8 cellular contexts compared by ENCODE assay signal in the genomic region with DNA sequence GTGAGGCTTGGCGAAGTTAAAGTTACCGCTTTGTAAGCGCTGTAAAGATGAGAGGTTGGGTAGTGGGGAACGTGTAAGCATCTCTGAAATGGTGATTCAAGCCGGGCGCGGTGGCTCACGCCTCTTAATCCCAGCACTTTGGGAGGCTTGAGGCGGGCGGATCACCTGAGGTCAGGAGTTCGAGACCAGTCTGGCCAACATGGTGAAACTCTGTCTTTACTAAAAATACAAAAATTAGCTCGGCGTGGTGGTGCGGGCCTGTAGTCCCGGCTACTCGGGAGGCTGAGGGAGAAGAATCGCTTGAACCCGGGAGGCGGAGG. TPM values are rescaled to one million over a fixed set of nuclear protein-coding genes. Genes with fewer than 3 reads are reported as not detected.
DNase-seq lines count a peak whose midpoint lies in the region; ATAC-seq and TF ChIP-seq lines count a peak whose summit lies in the region.
"Not testable (repeated sequence)": the region's sequence is repeated elsewhere in the genome, so short reads cannot be mapped to it uniquely, and the experiment has no call there.

No MANE protein-coding gene starts in this region.

- not testable (repeated sequence) for ATAC-seq in activated naive CD8-positive, alpha-beta T cell treated with anti-CD3 and anti-CD28 coated beads, Interleukin-2, amount 50 U/mL, for 24 hours
- peak; percentile 10 for ATAC-seq in stimulated activated naive CD8-positive, alpha-beta T cell treated with anti-CD3 and anti-CD28 coated beads, Interleukin-15, amount 100 ng/mL, for 72 hours

- peak overlapping the region; percentile 76 for H2AFZ ChIP-seq in neural cell (ENCODE audit: low read depth, low read length)

- H3K4me3 ChIP-seq in BLaER1 (peak overlapping the region; percentile 85), HUES64 (ENCODE audit: low read length) (peak overlapping the region; percentile 86), neural cell (ENCODE audit: low read length) (peak overlapping the region; percentile 99)

- H3K27me3 ChIP-seq in BLaER1; HUES64 (ENCODE audit: insufficient read depth, low read length); neural cell (ENCODE audit: insufficient read depth, low read depth, low read length): not testable (repeated sequence)

- H3K27me3 Mint-ChIP-seq in T-helper 1 cell treated with Interleukin-12 subunit alpha and Interleukin-12 subunit beta and Interleukin-4 antibody, amounts not matched to agents 30 μg/mL and 1 μg/mL, for 36 hours (ENCODE audit: low read depth); activated naive CD8-positive, alpha-beta T cell treated with anti-CD3 and anti-CD28 coated beads, Interleukin-2, amount 50 U/mL, for 24 hours; endothelial cell (ENCODE audit: unreplicated experiment); immature natural killer cell (ENCODE audit: low read depth in 3 of 3); stimulated activated naive CD8-positive, alpha-beta T cell treated with anti-CD3 and anti-CD28 coated beads, Interleukin-15, amount 100 ng/mL, for 72 hours: not testable (repeated sequence)

- DNase-seq in activated naive CD8-positive, alpha-beta T cell treated with anti-CD3 and anti-CD28 coated beads, Interleukin-2, amount 50 U/mL, for 24 hours; endothelial cell (ENCODE audit: low spot score); immature natural killer cell; stimulated activated naive CD8-positive, alpha-beta T cell treated with anti-CD3 and anti-CD28 coated beads, Interleukin-15, amount 100 ng/mL, for 72 hours: not testable (repeated sequence)

- H3K9ac ChIP-seq in BLaER1 (peak overlapping the region; percentile 90), HUES64 (ENCODE audit: low read depth, low read length) (peak overlapping the region; percentile 96), neural cell (ENCODE audit: low read length) (peak overlapping the region; percentile 75)

- TF ChIP-seq CTCF in endothelial cell (IDR thresholded peaks at IDR 0.05; ENCODE audit: unreplicated experiment); neural cell (IDR thresholded peaks at IDR 0.05; ENCODE audit: poor library complexity, severe bottlenecking): not testable (repeated sequence)

- 38% methylated on average over 19 of the region's 19 CpGs for WGBS in HUES64

- H3K4me2 ChIP-seq in BLaER1, result peak overlapping the region; percentile 87
- peak overlapping the region; percentile 53 for H3K4me2 ChIP-seq in neural cell (ENCODE audit: low read length)

- not testable (repeated sequence) for H3K79me2 ChIP-seq in neural cell (replicated peaks; ENCODE audit: insufficient read depth, low read length)

- H3K27ac ChIP-seq in BLaER1, result peak overlapping the region; percentile 84
- H3K27ac ChIP-seq in HUES64 (ENCODE audit: low read depth, low read length), result peak overlapping the region; percentile 83; the same call in 1 of the 2 replicates
- not testable (repeated sequence) for H3K27ac ChIP-seq in neural cell (ENCODE audit: low read length)

- H3K4me3 Mint-ChIP-seq in T-helper 1 cell treated with Interleukin-12 subunit alpha and Interleukin-12 subunit beta and Interleukin-4 antibody, amounts not matched to agents 30 μg/mL and 1 μg/mL, for 36 hours, result peak overlapping the region; percentile 96
- H3K4me3 Mint-ChIP-seq in activated naive CD8-positive, alpha-beta T cell treated with anti-CD3 and anti-CD28 coated beads, Interleukin-2, amount 50 U/mL, for 24 hours, result peak overlapping the region; percentile 95
- H3K4me3 Mint-ChIP-seq in endothelial cell (ENCODE audit: unreplicated experiment) (peak overlapping the region; percentile 99), immature natural killer cell (peak overlapping the region; percentile 95 to 99 (median 98))
- H3K4me3 Mint-ChIP-seq in stimulated activated naive CD8-positive, alpha-beta T cell treated with anti-CD3 and anti-CD28 coated beads, Interleukin-15, amount 100 ng/mL, for 72 hours, result peak overlapping the region; percentile 92 to 99

- not testable (repeated sequence) for H3F3A ChIP-seq in neural cell (ENCODE audit: insufficient read depth, low read length, poor library complexity, severe bottlenecking)

- H3K27ac Mint-ChIP-seq in T-helper 1 cell treated with Interleukin-12 subunit alpha and Interleukin-12 subunit beta and Interleukin-4 antibody, amounts not matched to agents 30 μg/mL and 1 μg/mL, for 36 hours, result peak overlapping the region; percentile 95
- peak overlapping the region; percentile 96 for H3K27ac Mint-ChIP-seq in activated naive CD8-positive, alpha-beta T cell treated with anti-CD3 and anti-CD28 coated beads, Interleukin-2, amount 50 U/mL, for 24 hours
- H3K27ac Mint-ChIP-seq in endothelial cell (ENCODE audit: unreplicated experiment) (peak overlapping the region; percentile 78), immature natural killer cell (peak overlapping the region; percentile 90 to 99 (median 97))
- H3K27ac Mint-ChIP-seq in stimulated activated naive CD8-positive, alpha-beta T cell treated with anti-CD3 and anti-CD28 coated beads, Interleukin-15, amount 100 ng/mL, for 72 hours, result peak overlapping the region; percentile 95 to 99

- H3K4me1 Mint-ChIP-seq in T-helper 1 cell treated with Interleukin-12 subunit alpha and Interleukin-12 subunit beta and Interleukin-4 antibody, amounts not matched to agents 30 μg/mL and 1 μg/mL, for 36 hours (ENCODE audit: low read depth); endothelial cell (ENCODE audit: unreplicated experiment): not testable (repeated sequence)
- peaks cover 21% of the 10 kb centered on the region for H3K4me1 Mint-ChIP-seq in activated naive CD8-positive, alpha-beta T cell treated with anti-CD3 and anti-CD28 coated beads, Interleukin-2, amount 50 U/mL, for 24 hours
- peaks cover 17 to 26% of the 10 kb centered on the region in 2 donors for H3K4me1 Mint-ChIP-seq in immature natural killer cell
- peaks cover 27% of the 10 kb centered on the region for H3K4me1 Mint-ChIP-seq in stimulated activated naive CD8-positive, alpha-beta T cell treated with anti-CD3 and anti-CD28 coated beads, Interleukin-15, amount 100 ng/mL, for 72 hours

- H3K9me3 ChIP-seq in BLaER1; HUES64 (ENCODE audit: insufficient read depth, low read depth, low read length); neural cell (ENCODE audit: low read length): not testable (repeated sequence)

- not testable (repeated sequence) for TF ChIP-seq RAD21 in neural cell (conservative IDR thresholded peaks at IDR 0.05)

- H3K4me1 ChIP-seq in BLaER1; HUES64 (ENCODE audit: insufficient read depth, low read length): not testable (repeated sequence)

- H3K9me2 ChIP-seq in neural cell (ENCODE audit: insufficient read depth, low read length), result not testable (repeated sequence)

- H3K9me3 Mint-ChIP-seq in T-helper 1 cell treated with Interleukin-12 subunit alpha and Interleukin-12 subunit beta and Interleukin-4 antibody, amounts not matched to agents 30 μg/mL and 1 μg/mL, for 36 hours; activated naive CD8-positive, alpha-beta T cell treated with anti-CD3 and anti-CD28 coated beads, Interleukin-2, amount 50 U/mL, for 24 hours; endothelial cell (ENCODE audit: unreplicated experiment); immature natural killer cell; stimulated activated naive CD8-positive, alpha-beta T cell treated with anti-CD3 and anti-CD28 coated beads, Interleukin-15, amount 100 ng/mL, for 72 hours: not testable (repeated sequence)

- H4K20me1 ChIP-seq in BLaER1, result peaks cover 19% of the 10 kb centered on the region; the same call in 1 of the 2 replicates
- H4K20me1 ChIP-seq in neural cell (ENCODE audit: insufficient read depth), result not testable (repeated sequence)

- H3K36me3 Mint-ChIP-seq in T-helper 1 cell treated with Interleukin-12 subunit alpha and Interleukin-12 subunit beta and Interleukin-4 antibody, amounts not matched to agents 30 μg/mL and 1 μg/mL, for 36 hours (ENCODE audit: low read depth); endothelial cell (ENCODE audit: low read depth, unreplicated experiment); immature natural killer cell: not testable (repeated sequence)
- H3K36me3 Mint-ChIP-seq in activated naive CD8-positive, alpha-beta T cell treated with anti-CD3 and anti-CD28 coated beads, Interleukin-2, amount 50 U/mL, for 24 hours (ENCODE audit: low read depth), result peaks cover 35% of the 10 kb centered on the region

- not testable (repeated sequence) for TF ChIP-seq EP300 in neural cell (conservative IDR thresholded peaks at IDR 0.05; ENCODE audit: poor library complexity, severe bottlenecking)

- H3K36me3 ChIP-seq in BLaER1 (peaks cover 44% of the 10 kb centered on the region), HUES64 (ENCODE audit: insufficient read depth, low read length) (peaks cover 32% of the 10 kb centered on the region)
- not testable (repeated sequence) for H3K36me3 ChIP-seq in neural cell (ENCODE audit: insufficient read depth, low read length)

RNA-seq across cellular contexts. Expression of a gene that starts 0.6 kb away (rescaled TPM):
- 18.7 TPM for polyA plus RNA-seq in HUES64 (2013, experiment 1 of 2)
- 19.1 TPM for polyA plus RNA-seq in HUES64 (2013, experiment 2 of 2)
- total RNA-seq in endothelial cell (ENCODE audit: unreplicated experiment), result 11.7 TPM
- polyA plus RNA-seq in immature natural killer cell, result 10 to 100 TPM; 13.8 to 20.2 (median 16.4) TPM
- 20.0 and 20.5 TPM in 2 replicates for polyA plus RNA-seq in neural cell
- polyA minus RNA-seq in neural cell, result 11.2 and 12.9 TPM in 2 replicates

RNA-seq across cellular contexts. Expression of a gene that starts 12.1 kb away (rescaled TPM):
- 35.1 TPM for polyA plus RNA-seq in HUES64 (2013, experiment 1 of 2)
- polyA plus RNA-seq in HUES64 (2013, experiment 2 of 2), result 46.5 TPM
- total RNA-seq in endothelial cell (ENCODE audit: unreplicated experiment), result 39.4 TPM
- polyA plus RNA-seq in immature natural killer cell (10 to 100 TPM; 37.6 to 58.6 (median 54.1) TPM), neural cell (83.3 and 87.0 TPM in 2 replicates)
- polyA minus RNA-seq in neural cell, result 55.3 and 66.7 TPM in 2 replicates
